ENCODE assay signal across 1 cellular context in the genomic region with DNA sequence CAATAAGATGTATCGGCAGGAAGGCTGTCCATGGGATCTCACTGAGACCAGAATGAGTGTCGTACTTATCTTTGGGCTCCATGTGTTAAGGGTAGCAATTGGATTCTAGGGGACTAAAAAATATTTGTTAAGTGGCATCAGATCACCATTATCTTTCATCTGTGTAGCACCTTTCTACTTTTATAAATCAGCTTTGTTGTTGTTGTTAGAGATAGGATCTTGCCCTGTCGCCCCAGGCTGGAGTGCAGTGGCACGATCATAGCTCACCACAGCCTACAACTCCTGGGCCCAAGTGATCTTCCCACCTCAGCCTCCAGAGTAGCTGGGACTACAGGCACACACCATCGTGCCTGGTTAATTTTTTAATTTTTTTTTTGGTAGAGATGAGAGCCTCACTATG.
TF ChIP-seq lines count a peak whose summit lies in the region.

No MANE protein-coding gene starts in this region.

TF ChIP-seq in SK-N-SH treated with all-trans-retinoic acid at 6 μM for 48 hours, 23 proteins besides CTCF, POLR2A, EP300 and RAD21 (continued from another document):
- TF ChIP-seq CSRNP3 (CRISPR knock-in tag; IDR thresholded peaks at IDR 0.05) (no peak), ZFP3 (CRISPR knock-in tag; IDR thresholded peaks at IDR 0.05) (no peak), ZNF8 (CRISPR knock-in tag; IDR thresholded peaks at IDR 0.05) (no peak), BACH2 (CRISPR knock-in tag; IDR thresholded peaks at IDR 0.05; ENCODE audit: borderline replicate concordance) (no peak), ZFP30 (CRISPR knock-in tag; IDR thresholded peaks at IDR 0.05) (no peak), TCF4 (CRISPR knock-in tag; IDR thresholded peaks at IDR 0.05; ENCODE audit: borderline replicate concordance) (no peak), TOX (CRISPR knock-in tag; IDR thresholded peaks at IDR 0.05; ENCODE audit: borderline replicate concordance) (no peak), SNAI2 (CRISPR knock-in tag; IDR thresholded peaks at IDR 0.05) (no peak), ZNF565 (CRISPR knock-in tag; conservative IDR thresholded peaks at IDR 0.05; ENCODE audit: low read depth) (no peak), ZC3H10 (CRISPR knock-in tag; IDR thresholded peaks at IDR 0.05) (no peak), ISL1 (CRISPR knock-in tag; IDR thresholded peaks at IDR 0.05) (no peak), PPARA (CRISPR knock-in tag; IDR thresholded peaks at IDR 0.05; ENCODE audit: borderline replicate concordance) (no peak)
- TF ChIP-seq, protein P1, sequence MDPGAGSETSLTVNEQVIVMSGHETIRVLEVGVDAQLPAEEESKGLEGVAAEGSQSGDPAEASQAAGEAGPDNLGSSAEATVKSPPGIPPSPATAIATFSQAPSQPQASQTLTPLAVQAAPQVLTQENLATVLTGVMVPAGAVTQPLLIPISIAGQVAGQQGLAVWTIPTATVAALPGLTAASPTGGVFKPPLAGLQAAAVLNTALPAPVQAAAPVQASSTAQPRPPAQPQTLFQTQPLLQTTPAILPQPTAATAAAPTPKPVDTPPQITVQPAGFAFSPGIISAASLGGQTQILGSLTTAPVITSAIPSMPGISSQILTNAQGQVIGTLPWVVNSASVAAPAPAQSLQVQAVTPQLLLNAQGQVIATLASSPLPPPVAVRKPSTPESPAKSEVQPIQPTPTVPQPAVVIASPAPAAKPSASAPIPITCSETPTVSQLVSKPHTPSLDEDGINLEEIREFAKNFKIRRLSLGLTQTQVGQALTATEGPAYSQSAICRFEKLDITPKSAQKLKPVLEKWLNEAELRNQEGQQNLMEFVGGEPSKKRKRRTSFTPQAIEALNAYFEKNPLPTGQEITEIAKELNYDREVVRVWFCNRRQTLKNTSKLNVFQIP (CRISPR knock-in tag; IDR thresholded peaks at IDR 0.05; ENCODE audit: borderline replicate concordance, low read depth): no peak
- TF ChIP-seq, protein P2, sequence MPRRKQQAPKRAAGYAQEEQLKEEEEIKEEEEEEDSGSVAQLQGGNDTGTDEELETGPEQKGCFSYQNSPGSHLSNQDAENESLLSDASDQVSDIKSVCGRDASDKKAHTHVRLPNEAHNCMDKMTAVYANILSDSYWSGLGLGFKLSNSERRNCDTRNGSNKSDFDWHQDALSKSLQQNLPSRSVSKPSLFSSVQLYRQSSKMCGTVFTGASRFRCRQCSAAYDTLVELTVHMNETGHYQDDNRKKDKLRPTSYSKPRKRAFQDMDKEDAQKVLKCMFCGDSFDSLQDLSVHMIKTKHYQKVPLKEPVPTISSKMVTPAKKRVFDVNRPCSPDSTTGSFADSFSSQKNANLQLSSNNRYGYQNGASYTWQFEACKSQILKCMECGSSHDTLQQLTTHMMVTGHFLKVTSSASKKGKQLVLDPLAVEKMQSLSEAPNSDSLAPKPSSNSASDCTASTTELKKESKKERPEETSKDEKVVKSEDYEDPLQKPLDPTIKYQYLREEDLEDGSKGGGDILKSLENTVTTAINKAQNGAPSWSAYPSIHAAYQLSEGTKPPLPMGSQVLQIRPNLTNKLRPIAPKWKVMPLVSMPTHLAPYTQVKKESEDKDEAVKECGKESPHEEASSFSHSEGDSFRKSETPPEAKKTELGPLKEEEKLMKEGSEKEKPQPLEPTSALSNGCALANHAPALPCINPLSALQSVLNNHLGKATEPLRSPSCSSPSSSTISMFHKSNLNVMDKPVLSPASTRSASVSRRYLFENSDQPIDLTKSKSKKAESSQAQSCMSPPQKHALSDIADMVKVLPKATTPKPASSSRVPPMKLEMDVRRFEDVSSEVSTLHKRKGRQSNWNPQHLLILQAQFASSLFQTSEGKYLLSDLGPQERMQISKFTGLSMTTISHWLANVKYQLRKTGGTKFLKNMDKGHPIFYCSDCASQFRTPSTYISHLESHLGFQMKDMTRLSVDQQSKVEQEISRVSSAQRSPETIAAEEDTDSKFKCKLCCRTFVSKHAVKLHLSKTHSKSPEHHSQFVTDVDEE (CRISPR knock-in tag; IDR thresholded peaks at IDR 0.05): no peak
- TF ChIP-seq, protein P3, sequence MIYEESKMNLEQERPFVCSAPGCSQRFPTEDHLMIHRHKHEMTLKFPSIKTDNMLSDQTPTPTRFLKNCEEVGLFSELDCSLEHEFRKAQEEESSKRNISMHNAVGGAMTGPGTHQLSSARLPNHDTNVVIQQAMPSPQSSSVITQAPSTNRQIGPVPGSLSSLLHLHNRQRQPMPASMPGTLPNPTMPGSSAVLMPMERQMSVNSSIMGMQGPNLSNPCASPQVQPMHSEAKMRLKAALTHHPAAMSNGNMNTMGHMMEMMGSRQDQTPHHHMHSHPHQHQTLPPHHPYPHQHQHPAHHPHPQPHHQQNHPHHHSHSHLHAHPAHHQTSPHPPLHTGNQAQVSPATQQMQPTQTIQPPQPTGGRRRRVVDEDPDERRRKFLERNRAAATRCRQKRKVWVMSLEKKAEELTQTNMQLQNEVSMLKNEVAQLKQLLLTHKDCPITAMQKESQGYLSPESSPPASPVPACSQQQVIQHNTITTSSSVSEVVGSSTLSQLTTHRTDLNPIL (CRISPR knock-in tag; IDR thresholded peaks at IDR 0.05; ENCODE audit: low read depth): no peak
